9 cellular contexts compared by ENCODE assay signal in genomic region chr1:38000233-38000528, GRCh38. TPM values are rescaled to one million over a fixed set of nuclear protein-coding genes. Genes with fewer than 3 reads are reported as not detected.
DNase-seq lines count a peak whose midpoint lies in the region; ATAC-seq and TF ChIP-seq lines count a peak whose summit lies in the region.
"Had no signal": no experiment of that assay in that cellular context is flagged by ENCODE, and none has a peak within 500 bp of the region (broad histone marks: within the 10 kb centered on the region; RNA-seq: fewer than 3 reads in every experiment).

No MANE protein-coding gene starts in this region.

- TF ChIP-seq POLR2A in Peyer's patch (IDR thresholded peaks at IDR 0.05): no peak

- H3K27ac ChIP-seq in AG04450 (ENCODE audit: low read depth, low read length): peak overlapping the region; percentile 99
- H3K27ac ChIP-seq in Peyer's patch: peak overlapping the region; percentile 70 to 85 (median 78)
- H3K27ac ChIP-seq in esophagus (ENCODE audit: low read depth in 2 of 2, low read length in 1 of 2): peak overlapping the region; percentile 79 to 88
- H3K27ac ChIP-seq in neutrophil: peak overlapping the region; percentile 91

- CTCF ChIA-PET in AG04450 (lab: Charles Lee): interaction anchor here (6.2 kb wide), 1 partner anchor 9 kb away, joined by 44 read pairs; the partner anchor contains the start of gene SF3A3

- H3K27me3 ChIP-seq in AG04450 (ENCODE audit: control insufficient read depth, insufficient read depth, low read length) (no peaks in the 10 kb centered on the region), Peyer's patch (no peaks in the 10 kb centered on the region), esophagus (ENCODE audit: control insufficient read depth in 1 of 2, insufficient read depth in 2 of 2, low read length in 2 of 2) (no peaks in the 10 kb centered on the region), neutrophil (no peaks in the 10 kb centered on the region)

- H3K4me3 ChIP-seq in AG04450 (ENCODE audit: low read depth, low read length) (peak overlapping the region; percentile 47), Peyer's patch (no peak overlapping the region), esophagus (ENCODE audit: low read depth in 1 of 2, low read length in 2 of 2) (no peak overlapping the region), neutrophil (ENCODE audit: low read depth in 1 of 2, low read length in 1 of 2) (peak overlapping the region; percentile 56)

- POLR2A ChIA-PET in AG04450 (lab: Yijun Ruan, JAX): interaction anchor here (1.1 to 3.5 kb wide), 5 partner anchors 8 to 20 kb away, joined by 3 to 21 read pairs (median 7); partner anchors contain the start of genes SF3A3 and UTP11

- ATAC-seq in GM21390 (IDR thresholded peaks at IDR 0.05; ENCODE audit: unreplicated experiment): no peak
- ATAC-seq in HG03354 (IDR thresholded peaks at IDR 0.05; ENCODE audit: poor library complexity, severe bottlenecking, unreplicated experiment): no peak
- ATAC-seq in GM21717 (IDR thresholded peaks at IDR 0.05; ENCODE audit: unreplicated experiment): no peak

- DNase-seq in AG04450 (ENCODE audit: low read depth, low spot score): no peak
- no peak for DNase-seq in Peyer's patch
- no peak for DNase-seq in globus pallidus (ENCODE audit: low spot score)
- DNase-seq: NCI-H1048 had no signal

- TF ChIP-seq CTCF in AG04450 (IDR thresholded peaks at IDR 0.05; ENCODE audit: low read depth, low read length): no peak
- TF ChIP-seq CTCF in Peyer's patch (IDR thresholded peaks at IDR 0.05): no peak
- no peak for TF ChIP-seq CTCF in neutrophil (IDR thresholded peaks at IDR 0.05)

- H3K4me1 ChIP-seq in Peyer's patch: peaks cover 0 to 85% (median 0%) of the 10 kb centered on the region in 4 donors
- H3K4me1 ChIP-seq in esophagus (ENCODE audit: control insufficient read depth in 2 of 2, insufficient read depth in 2 of 2, low read length in 1 of 2): peaks cover 8 to 23% of the 10 kb centered on the region in 2 donors
- peaks cover 93 to 94% of the 10 kb centered on the region in 2 experiments for H3K4me1 ChIP-seq in neutrophil (ENCODE audit: control insufficient read depth in 1 of 2, insufficient read depth in 1 of 2, low read depth in 1 of 2, low read length in 1 of 2)

- H3K9me3 ChIP-seq in AG04450 (ENCODE audit: control insufficient read depth, insufficient read depth, low read length) (no peaks in the 10 kb centered on the region; the same call in 1 of the 2 replicates), Peyer's patch (no peaks in the 10 kb centered on the region), esophagus (ENCODE audit: control insufficient read depth in 2 of 2, insufficient read depth in 1 of 2, low read depth in 1 of 2, low read length in 1 of 2) (no peaks in the 10 kb centered on the region), neutrophil (no peaks in the 10 kb centered on the region)

- no peaks in the 10 kb centered on the region for H3K36me3 ChIP-seq in Peyer's patch
- H3K36me3 ChIP-seq in esophagus (ENCODE audit: control insufficient read depth in 2 of 2, insufficient read depth in 2 of 2, low read length in 1 of 2): peaks cover 0 to 4% of the 10 kb centered on the region in 2 donors
- peaks cover 21% of the 10 kb centered on the region for H3K36me3 ChIP-seq in neutrophil

- 54 to 61% methylated on average over 2 of the region's 2 CpGs for WGBS in esophagus, 2 donors

RNA-seq across cellular contexts. Expression of gene FHL3, which starts 5.1 kb away (rescaled TPM):
- polyA plus RNA-seq in AG04450 (2011; rRNA removed) (10.0 and 13.5 TPM in 2 replicates), esophagus (10 to 100 TPM in 1 of 2 donors, 1 to 10 TPM in 1; 8.3 to 13.7 TPM)
- polyA minus RNA-seq in AG04450 (2011; rRNA and poly(A)+ RNA removed): 37.2 and 41.7 TPM in 2 replicates
- 10 to 100 TPM in 1 of 4 donors, 1 to 10 TPM in 3; 3.3 to 13.2 (median 4.9) TPM for total RNA-seq in Peyer's patch

RNA-seq across cellular contexts. Expression of gene SF3A3, which starts 10.4 kb away (rescaled TPM):
- polyA plus RNA-seq in AG04450 (2011; rRNA removed): 60.0 and 76.1 TPM in 2 replicates
- polyA minus RNA-seq in AG04450 (2011; rRNA and poly(A)+ RNA removed): 45.1 and 58.7 TPM in 2 replicates
- total RNA-seq in Peyer's patch: 100 to 1,000 TPM in 1 of 4 donors, 10 to 100 TPM in 3; 29.9 to 144 (median 36.0) TPM
- polyA plus RNA-seq in esophagus: 10 to 100 TPM; 10.6 to 21.4 TPM

RNA-seq across cellular contexts. Expression of gene UTP11, which starts 12.4 kb away (rescaled TPM):
- polyA plus RNA-seq in AG04450 (2011; rRNA removed): 32.9 and 43.8 TPM in 2 replicates
- 14.8 and 18.5 TPM in 2 replicates for polyA minus RNA-seq in AG04450 (2011; rRNA and poly(A)+ RNA removed)
- total RNA-seq in Peyer's patch: 10 to 100 TPM in 3 of 4 donors, 1 to 10 TPM in 1; 8.9 to 23.1 (median 18.8) TPM
- 10 to 100 TPM; 16.3 to 32.0 TPM for polyA plus RNA-seq in esophagus

RNA-seq across cellular contexts. Expression of gene POU3F1, which starts 46.4 kb away (rescaled TPM):
- polyA plus RNA-seq in AG04450 (2011; rRNA removed) (not detected in 2 replicates), esophagus (1 to 10 TPM in 1 of 2 donors, under 1 TPM in 1; 0.22 to 1.4 TPM)
- polyA minus RNA-seq in AG04450 (2011; rRNA and poly(A)+ RNA removed): not detected in 2 replicates
- not detected for total RNA-seq in Peyer's patch

RNA-seq across cellular contexts. Expression of gene INPP5B, which starts 53.3 kb away (rescaled TPM):
- polyA plus RNA-seq in AG04450 (2011; rRNA removed): 20.1 and 21.9 TPM in 2 replicates
- polyA minus RNA-seq in AG04450 (2011; rRNA and poly(A)+ RNA removed): 26.8 and 28.5 TPM in 2 replicates
- 10 to 100 TPM; 24.7 to 56.9 (median 35.3) TPM for total RNA-seq in Peyer's patch
- 1 to 10 TPM; 4.4 to 7.4 TPM for polyA plus RNA-seq in esophagus

Comparison
In these comparisons a context has a peak if more than half of its experiments do, and no peak if none do; other contexts are left out.
1. H3K4me3 ChIP-seq: peak in AG04450 (single experiment) and neutrophil (2 of 2); none in Peyer's patch (0 of 4) and esophagus (0 of 2).
2. Peak in every context shown above with its lines, with median percentiles within 50 percentile points of each other: H3K27ac ChIP-seq.